ENCODE assay signal across 18 cellular contexts in the genomic region with DNA sequence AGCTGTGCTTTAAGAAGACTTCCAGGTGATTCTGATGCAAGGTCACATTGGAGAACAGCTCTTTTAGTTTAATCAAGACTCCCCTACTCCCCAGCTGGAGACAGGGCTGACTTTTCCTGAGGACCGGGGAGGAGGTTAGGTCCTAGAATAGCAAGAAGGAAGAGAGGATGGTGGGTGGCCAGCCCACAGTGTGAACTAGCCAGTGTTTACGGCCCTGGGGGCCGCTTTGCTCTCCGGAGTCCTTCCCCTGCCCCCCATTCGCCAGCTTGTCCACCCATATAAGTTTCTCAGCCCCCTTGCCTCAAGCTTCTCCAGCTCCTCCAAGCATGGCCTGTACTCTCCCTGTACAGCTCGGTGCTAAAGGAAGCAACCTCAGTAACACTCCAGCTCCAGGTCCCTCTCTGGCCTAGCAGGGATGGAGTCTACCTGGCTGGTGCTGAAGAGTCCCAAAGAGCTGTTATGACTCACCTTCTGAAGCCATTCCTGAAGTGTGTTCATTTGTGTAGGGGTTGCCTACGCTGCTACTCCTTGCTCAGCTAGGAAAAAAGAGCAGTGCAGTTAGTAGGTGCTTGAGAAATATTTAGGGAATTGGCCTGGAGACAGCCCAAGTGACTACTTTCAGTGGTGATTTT. TPM values are rescaled to one million over a fixed set of nuclear protein-coding genes. Genes with fewer than 3 reads are reported as not detected.
DNase-seq lines count a peak whose midpoint lies in the region; ATAC-seq and TF ChIP-seq lines count a peak whose summit lies in the region.
"Had no signal": no experiment of that assay in that cellular context is flagged by ENCODE, and none has a peak within 500 bp of the region (broad histone marks: within the 10 kb centered on the region; RNA-seq: fewer than 3 reads in every experiment).

No MANE protein-coding gene starts in this region.

- H3K9me3 Mint-ChIP-seq in activated T-cell treated with anti-CD3 and anti-CD28 coated beads, Interleukin-2, amount 50 U/mL, for 24 hours: no peaks in the 10 kb centered on the region
- no peaks in the 10 kb centered on the region for H3K9me3 Mint-ChIP-seq in activated T-cell treated with anti-CD3 and anti-CD28 coated beads, Interleukin-2, amount 50 U/mL, for 4 hours
- H3K9me3 Mint-ChIP-seq in type B pancreatic cell: no peaks in the 10 kb centered on the region
- H3K9me3 Mint-ChIP-seq: T-helper 1 cell treated with Interleukin-12 subunit alpha and Interleukin-12 subunit beta and Interleukin-4 antibody, amounts not matched to agents 30 μg/mL and 1 μg/mL, for 36 hours; WTC11 had no signal

- H3K4me3 Mint-ChIP-seq in activated T-cell treated with anti-CD3 and anti-CD28 coated beads, Interleukin-2, amount 50 U/mL, for 24 hours: no peak overlapping the region
- no peak overlapping the region for H3K4me3 Mint-ChIP-seq in activated T-cell treated with anti-CD3 and anti-CD28 coated beads, Interleukin-2, amount 50 U/mL, for 4 hours
- H3K4me3 Mint-ChIP-seq in T-helper 17 cell: peak overlapping the region; percentile 77
- H3K4me3 Mint-ChIP-seq in type B pancreatic cell: no peak overlapping the region
- H3K4me3 Mint-ChIP-seq: T-helper 1 cell treated with Interleukin-12 subunit alpha and Interleukin-12 subunit beta and Interleukin-4 antibody, amounts not matched to agents 30 μg/mL and 1 μg/mL, for 36 hours; WTC11 had no signal

- H3K27ac ChIP-seq in esophagus muscularis mucosa (replicated peaks in 1 of 4): no peak overlapping the region

- peaks cover 0 to 4% (median 0%) of the 10 kb centered on the region in 4 donors for H3K36me3 ChIP-seq in esophagus muscularis mucosa

- H3K27ac Mint-ChIP-seq in activated T-cell treated with anti-CD3 and anti-CD28 coated beads, Interleukin-2, amount 50 U/mL, for 24 hours: peak overlapping the region; percentile 93
- H3K27ac Mint-ChIP-seq in T-helper 17 cell (peak overlapping the region; percentile 98), type B pancreatic cell (no peak overlapping the region)

- TF ChIP-seq POLR2A in esophagus muscularis mucosa (IDR thresholded peaks at IDR 0.05; ENCODE audit: low read depth): no peak

- no peak overlapping the region for H3K4me3 ChIP-seq in esophagus muscularis mucosa
- H3K4me3 ChIP-seq: heart right ventricle had no signal

- intact Hi-C loops in esophagus muscularis mucosa (cut with DNase I): loop anchor here (5.0 kb wide), 1 partner anchor 55 kb away; no protein-coding TSS in a partner anchor

- peaks cover 18% of the 10 kb centered on the region for H3K36me3 Mint-ChIP-seq in activated T-cell treated with anti-CD3 and anti-CD28 coated beads, Interleukin-2, amount 50 U/mL, for 24 hours (ENCODE audit: low read depth)
- peaks cover 3% of the 10 kb centered on the region for H3K36me3 Mint-ChIP-seq in activated T-cell treated with anti-CD3 and anti-CD28 coated beads, Interleukin-2, amount 50 U/mL, for 4 hours (ENCODE audit: insufficient read depth)
- H3K36me3 Mint-ChIP-seq in T-helper 17 cell (ENCODE audit: low read depth): no peaks in the 10 kb centered on the region
- peaks cover 5% of the 10 kb centered on the region for H3K36me3 Mint-ChIP-seq in type B pancreatic cell

- H3K27me3 ChIP-seq in esophagus muscularis mucosa: no peaks in the 10 kb centered on the region
- H3K27me3 ChIP-seq: heart right ventricle had no signal

- WGBS in esophagus muscularis mucosa: 92% methylated on average over 7 of the region's 7 CpGs

- peaks cover 29 to 91% (median 72%) of the 10 kb centered on the region in 4 donors for H3K4me1 ChIP-seq in esophagus muscularis mucosa

- no peaks in the 10 kb centered on the region for H3K9me3 ChIP-seq in T-helper 17 cell (ENCODE audit: control insufficient read depth, low read length, poor library complexity, severe bottlenecking)
- no peaks in the 10 kb centered on the region for H3K9me3 ChIP-seq in esophagus muscularis mucosa
- H3K9me3 ChIP-seq: heart right ventricle had no signal

- no peak for TF ChIP-seq EP300 in esophagus muscularis mucosa (IDR thresholded peaks at IDR 0.05)

- DNase-seq in activated T-cell treated with anti-CD3 and anti-CD28 coated beads, Interleukin-2, amount 50 U/mL, for 24 hours: no peak
- DNase-seq in activated T-cell treated with anti-CD3 and anti-CD28 coated beads, Interleukin-2, amount 50 U/mL, for 4 hours: no peak
- DNase-seq in T-helper 17 cell (no peak), esophagus muscularis mucosa (ENCODE audit: extremely low spot score) (peak; percentile 78), type B pancreatic cell (ENCODE audit: extremely low spot score, unreplicated experiment) (peak; percentile 16), GM03348 (ENCODE audit: low spot score) (no peak), KG1 (lab: John Stamatoyannopoulos, UW) (no peak)
- DNase-seq: effector memory CD4-positive, alpha-beta T cell; heart right ventricle; NCI-H1930; nucleus accumbens; retina; Right ventricle myocardium superior; stimulated activated CD4-positive, alpha-beta T cell treated with anti-CD3 and anti-CD28 coated beads, Interleukin-15, amount 100 ng/mL, for 24 hours; stimulated activated naive CD8-positive, alpha-beta T cell treated with anti-CD3 and anti-CD28 coated beads, Interleukin-15, Interleukin-2, amounts not matched to agents 100 U/mL and 50 U/mL, for 24 hours had no signal

- TF ChIP-seq CTCF in esophagus muscularis mucosa (IDR thresholded peaks at IDR 0.05) (no peak), type B pancreatic cell (conservative IDR thresholded peaks at IDR 0.05) (no peak)

- no peak for ATAC-seq in activated T-cell treated with anti-CD3 and anti-CD28 coated beads, Interleukin-2, amount 50 U/mL, for 4 hours
- no peak for ATAC-seq in T-helper 17 cell
- no peak for ATAC-seq in GM21717 (IDR thresholded peaks at IDR 0.05; ENCODE audit: unreplicated experiment)
- ATAC-seq: heart right ventricle; stimulated activated naive CD8-positive, alpha-beta T cell treated with anti-CD3 and anti-CD28 coated beads, Interleukin-15, Interleukin-2, amounts not matched to agents 100 U/mL and 50 U/mL, for 24 hours; WTC11 had no signal

- peaks cover 96% of the 10 kb centered on the region for H3K4me1 Mint-ChIP-seq in activated T-cell treated with anti-CD3 and anti-CD28 coated beads, Interleukin-2, amount 50 U/mL, for 24 hours (ENCODE audit: low read depth)
- peaks cover 97% of the 10 kb centered on the region for H3K4me1 Mint-ChIP-seq in activated T-cell treated with anti-CD3 and anti-CD28 coated beads, Interleukin-2, amount 50 U/mL, for 4 hours (ENCODE audit: low read depth)
- H3K4me1 Mint-ChIP-seq in T-helper 17 cell: peaks cover 78% of the 10 kb centered on the region
- peaks cover 37% of the 10 kb centered on the region for H3K4me1 Mint-ChIP-seq in type B pancreatic cell (ENCODE audit: unreplicated experiment)

- H3K27me3 Mint-ChIP-seq in activated T-cell treated with anti-CD3 and anti-CD28 coated beads, Interleukin-2, amount 50 U/mL, for 24 hours: no peaks in the 10 kb centered on the region
- H3K27me3 Mint-ChIP-seq in activated T-cell treated with anti-CD3 and anti-CD28 coated beads, Interleukin-2, amount 50 U/mL, for 4 hours (ENCODE audit: low read depth): no peaks in the 10 kb centered on the region
- H3K27me3 Mint-ChIP-seq in T-helper 17 cell: no peaks in the 10 kb centered on the region
- H3K27me3 Mint-ChIP-seq in type B pancreatic cell: no peaks in the 10 kb centered on the region

RNA-seq across cellular contexts. Expression of a gene that starts 7.9 kb away (rescaled TPM):
- total RNA-seq in activated T-cell treated with anti-CD3 and anti-CD28 coated beads, Interleukin-2, amount 50 U/mL, for 4 hours: 10 to 100 TPM; 17.3 to 24.0 (median 17.3) TPM
- 100 to 1,000 TPM; 109 to 110 TPM for total RNA-seq in T-helper 17 cell
- total RNA-seq in esophagus muscularis mucosa: 10 to 100 TPM; 30.7 to 58.9 (median 39.4) TPM
- 29.5 and 37.6 TPM in 2 replicates for total RNA-seq in type B pancreatic cell (ENCODE audit: low replicate concordance)

Comparison
In these comparisons a context has a peak if more than half of its experiments do, and no peak if none do; other contexts are left out.
1. DNase-seq: peak in esophagus muscularis mucosa (single experiment) and type B pancreatic cell (single experiment); none in activated T-cell treated with anti-CD3 and anti-CD28 coated beads, Interleukin-2, amount 50 U/mL, for 24 hours (single experiment), activated T-cell treated with anti-CD3 and anti-CD28 coated beads, Interleukin-2, amount 50 U/mL, for 4 hours (single experiment), T-helper 17 cell (0 of 3), GM03348 (single experiment) and KG1 (single experiment).